Comparison of ENCODE assay signal across 19 cellular contexts in the genomic region with DNA sequence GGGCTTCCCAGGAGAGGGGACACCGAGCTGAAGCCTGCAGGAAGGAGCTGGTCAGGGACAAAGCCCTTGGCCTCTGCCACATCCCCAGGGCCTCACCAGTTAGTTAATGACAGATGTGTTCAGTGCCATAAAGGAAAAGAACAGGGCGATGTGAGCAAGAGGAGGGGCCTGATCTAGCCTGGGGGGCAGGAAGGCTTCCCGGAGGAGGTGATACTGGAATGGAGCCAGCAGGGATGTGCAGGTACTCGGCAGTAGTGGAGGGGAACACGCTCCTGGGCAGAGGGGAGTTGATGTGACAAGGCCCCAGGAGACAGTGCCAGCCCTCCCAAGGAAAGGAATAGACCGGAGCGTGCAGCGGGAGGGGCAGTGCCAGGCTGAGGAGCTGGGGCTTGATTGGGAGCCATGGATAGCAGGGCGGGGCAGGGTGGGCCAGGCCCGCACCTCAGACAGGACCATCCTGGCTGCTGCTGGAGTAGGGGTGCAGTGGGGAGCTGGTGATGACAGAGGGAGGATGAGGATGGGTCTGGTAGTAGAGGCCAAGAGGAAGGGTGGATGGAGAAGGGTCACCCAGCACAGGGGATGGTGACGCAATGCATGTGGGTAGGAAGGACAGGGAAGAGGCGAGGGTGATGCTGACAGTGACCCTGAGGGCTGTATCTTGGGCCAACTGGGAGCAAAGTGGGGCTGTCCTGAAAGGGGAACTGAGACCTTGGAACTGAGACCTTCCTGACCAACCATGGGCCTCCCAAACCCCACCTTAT. TPM values are rescaled to one million over a fixed set of nuclear protein-coding genes. Genes with fewer than 3 reads are reported as not detected.
"Had no signal": no experiment of that assay in that cellular context is flagged by ENCODE, and none has a peak within 500 bp of the region (broad histone marks: within the 10 kb centered on the region; RNA-seq: fewer than 3 reads in every experiment).

No MANE protein-coding gene starts in this region.

- H3K27ac Mint-ChIP-seq: activated CD8-positive, alpha-beta T cell treated with anti-CD3 and anti-CD28 coated beads for 36 hours; activated naive CD8-positive, alpha-beta T cell treated with anti-CD3 and anti-CD28 coated beads, Interleukin-2, amount 10 ng/mL, durations not matched to agents 7 days and 5 days; activated T-cell treated with anti-CD3 and anti-CD28 coated beads, Interleukin-2, amount 50 U/mL, for 72 hours; T-helper 17 cell; WTC11 had no signal

- FAIRE-seq: islet of Langerhans, pancreas, TTC549 had no signal

- ATAC-seq: activated CD8-positive, alpha-beta T cell treated with anti-CD3 and anti-CD28 coated beads for 36 hours; activated T-cell treated with anti-CD3 and anti-CD28 coated beads, Interleukin-2, amount 50 U/mL, for 72 hours; mucosa of descending colon; naive thymus-derived CD4-positive, alpha-beta T cell; pancreas; T-helper 17 cell; WTC11 had no signal

- H3K36me3 Mint-ChIP-seq: WTC11 had no signal

- H3K9me3 ChIP-seq: mucosa of descending colon, pancreas, sigmoid colon, spleen had no signal

- H3K27me3 Mint-ChIP-seq: activated CD8-positive, alpha-beta T cell treated with anti-CD3 and anti-CD28 coated beads for 36 hours; activated naive CD8-positive, alpha-beta T cell treated with anti-CD3 and anti-CD28 coated beads, Interleukin-2, amount 10 ng/mL, durations not matched to agents 7 days and 5 days; naive thymus-derived CD4-positive, alpha-beta T cell; T-helper 17 cell had no signal

- DNase-seq: activated CD4-positive, alpha-beta T cell treated with anti-CD3 and anti-CD28 coated beads for 48 hours; activated CD8-positive, alpha-beta memory T cell treated with anti-CD3 and anti-CD28 coated beads, Interleukin-2, amount 50 U/mL, for 48 hours; activated CD8-positive, alpha-beta T cell treated with anti-CD3 and anti-CD28 coated beads for 36 hours; activated gamma-delta T cell treated with Interleukin-2 at 50 U/mL for 16 hours; activated naive CD8-positive, alpha-beta T cell treated with anti-CD3 and anti-CD28 coated beads, Interleukin-2, amount 10 ng/mL, durations not matched to agents 7 days and 5 days; activated T-cell treated with anti-CD3 and anti-CD28 coated beads, Interleukin-2, amount 50 U/mL, for 72 hours; anterior cingulate cortex; cerebellar nuclear complex; dermis blood vessel endothelial cell; erythroblast; mucosa of descending colon; naive thymus-derived CD4-positive, alpha-beta T cell; pancreas; sigmoid colon; spleen; T-helper 17 cell had no signal

- H3K9me3 Mint-ChIP-seq: activated CD8-positive, alpha-beta T cell treated with anti-CD3 and anti-CD28 coated beads for 36 hours; activated naive CD8-positive, alpha-beta T cell treated with anti-CD3 and anti-CD28 coated beads, Interleukin-2, amount 10 ng/mL, durations not matched to agents 7 days and 5 days; naive thymus-derived CD4-positive, alpha-beta T cell; WTC11 had no signal

- H3K4me3 Mint-ChIP-seq: activated CD8-positive, alpha-beta T cell treated with anti-CD3 and anti-CD28 coated beads for 36 hours; activated naive CD8-positive, alpha-beta T cell treated with anti-CD3 and anti-CD28 coated beads, Interleukin-2, amount 10 ng/mL, durations not matched to agents 7 days and 5 days; activated T-cell treated with anti-CD3 and anti-CD28 coated beads, Interleukin-2, amount 50 U/mL, for 72 hours; naive thymus-derived CD4-positive, alpha-beta T cell; T-helper 17 cell; WTC11 had no signal

- H3K4me3 ChIP-seq: mucosa of descending colon, pancreas, sigmoid colon, spleen had no signal

- H3K4me1 ChIP-seq: sigmoid colon had no signal

- H3K27ac ChIP-seq: pancreas, sigmoid colon, spleen had no signal

- H3K27me3 ChIP-seq: pancreas, sigmoid colon, spleen had no signal

- H3K36me3 ChIP-seq: pancreas had no signal

RNA-seq across cellular contexts. Expression of gene C19orf33, which starts 4.1 kb away (rescaled TPM):
- total RNA-seq: activated CD8-positive, alpha-beta T cell treated with anti-CD3 and anti-CD28 coated beads for 36 hours; activated naive CD8-positive, alpha-beta T cell treated with anti-CD3 and anti-CD28 coated beads, Interleukin-2, amount 10 ng/mL, durations not matched to agents 7 days and 5 days; activated T-cell treated with anti-CD3 and anti-CD28 coated beads, Interleukin-2, amount 50 U/mL, for 72 hours had no signal
